15 cellular contexts compared by ENCODE assay signal in genomic region chr1:166083887-166084286, GRCh38.
DNase-seq lines count a peak whose midpoint lies in the region; ATAC-seq lines count a peak whose summit lies in the region.
"Had no signal": no experiment of that assay in that cellular context is flagged by ENCODE, and none has a peak within 500 bp of the region (broad histone marks: within the 10 kb centered on the region; RNA-seq: fewer than 3 reads in every experiment).

No MANE protein-coding gene starts in this region.

- DNase-seq in activated CD4-positive, alpha-beta memory T cell treated with anti-CD3 and anti-CD28 coated beads, Interleukin-2, amount 10 ng/mL, durations not matched to agents 7 days and 5 days: no peak
- DNase-seq in middle frontal gyrus (ENCODE audit: extremely low spot score, low spot score): no peak
- no peak for DNase-seq in mucosa of gallbladder (ENCODE audit: low spot score)
- DNase-seq in stimulated activated CD4-positive, alpha-beta T cell treated with anti-CD3 and anti-CD28 coated beads, Interleukin-12 subunit alpha, Interleukin-12 subunit beta, amount 100 ng/mL, for 4 hours: no peak
- no peak for DNase-seq in NCI-H2107 treated with DMSO at 0.1 percent for 48 hours (lab: John Stamatoyannopoulos, UW; ENCODE audit: unreplicated experiment)
- DNase-seq: amygdala; effector CD4-positive, alpha-beta T cell; IMR-90; midbrain; NCI-H2171 treated with DMSO at 0.1 percent for 48 hours; right lobe of liver had no signal

- no peak overlapping the region for H3K4me3 Mint-ChIP-seq in activated CD4-positive, alpha-beta memory T cell treated with anti-CD3 and anti-CD28 coated beads, Interleukin-2, amount 10 ng/mL, durations not matched to agents 7 days and 5 days
- H3K4me3 Mint-ChIP-seq: WTC11 had no signal

- no peaks in the 10 kb centered on the region for H3K36me3 Mint-ChIP-seq in activated CD4-positive, alpha-beta memory T cell treated with anti-CD3 and anti-CD28 coated beads, Interleukin-2, amount 10 ng/mL, durations not matched to agents 7 days and 5 days (ENCODE audit: low read depth)
- H3K36me3 Mint-ChIP-seq: WTC11 had no signal

- POLR2A ChIA-PET in activated CD4-positive, alpha-beta memory T cell treated with anti-CD3 and anti-CD28 coated beads, Interleukin-2, amount 10 ng/mL, durations not matched to agents 7 days and 5 days (lab: Charles Lee): no interaction called here

- ATAC-seq in GM18520 (IDR thresholded peaks at IDR 0.05; ENCODE audit: unreplicated experiment): peak; percentile 85
- peak; percentile 65 for ATAC-seq in GM19463 (IDR thresholded peaks at IDR 0.05; ENCODE audit: unreplicated experiment)
- ATAC-seq in HG02981 (IDR thresholded peaks at IDR 0.05; ENCODE audit: unreplicated experiment): peak; percentile 82
- ATAC-seq: right lobe of liver, WTC11 had no signal

- CTCF ChIA-PET in activated CD4-positive, alpha-beta memory T cell treated with anti-CD3 and anti-CD28 coated beads, Interleukin-2, amount 10 ng/mL, durations not matched to agents 7 days and 5 days (lab: Charles Lee): no interaction called here

- peak overlapping the region; percentile 54 for H3K27ac Mint-ChIP-seq in activated CD4-positive, alpha-beta memory T cell treated with anti-CD3 and anti-CD28 coated beads, Interleukin-2, amount 10 ng/mL, durations not matched to agents 7 days and 5 days
- H3K27ac Mint-ChIP-seq: WTC11 had no signal

- no peaks in the 10 kb centered on the region for H3K9me3 Mint-ChIP-seq in activated CD4-positive, alpha-beta memory T cell treated with anti-CD3 and anti-CD28 coated beads, Interleukin-2, amount 10 ng/mL, durations not matched to agents 7 days and 5 days
- H3K9me3 Mint-ChIP-seq: WTC11 had no signal

- no peaks in the 10 kb centered on the region for H3K27me3 Mint-ChIP-seq in activated CD4-positive, alpha-beta memory T cell treated with anti-CD3 and anti-CD28 coated beads, Interleukin-2, amount 10 ng/mL, durations not matched to agents 7 days and 5 days

- peaks cover 34% of the 10 kb centered on the region for H3K4me1 Mint-ChIP-seq in activated CD4-positive, alpha-beta memory T cell treated with anti-CD3 and anti-CD28 coated beads, Interleukin-2, amount 10 ng/mL, durations not matched to agents 7 days and 5 days
